Comparison of ENCODE assay signal across 23 cellular contexts in the genomic region with DNA sequence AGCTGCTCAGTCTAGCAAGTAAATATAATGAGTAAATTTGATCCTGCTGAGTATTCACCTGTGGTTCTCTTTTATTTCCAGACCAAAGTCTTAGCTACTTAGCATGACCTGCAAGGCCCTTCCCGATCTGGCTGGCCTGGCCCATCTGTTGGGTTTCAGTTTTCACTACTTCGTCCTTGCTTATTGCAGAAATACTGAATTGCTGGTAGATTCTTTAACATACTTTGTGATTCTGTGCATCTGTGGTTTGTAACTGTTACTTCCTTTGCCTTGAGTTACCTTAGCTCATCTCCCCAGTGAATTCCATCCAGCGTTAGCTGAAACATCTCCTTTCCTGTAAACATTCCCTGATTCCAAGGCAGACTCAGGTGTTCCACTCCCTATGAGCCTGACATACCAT.
"Had no signal": no experiment of that assay in that cellular context is flagged by ENCODE, and none has a peak within 500 bp of the region (broad histone marks: within the 10 kb centered on the region; RNA-seq: fewer than 3 reads in every experiment).

No MANE protein-coding gene starts in this region.

- ATAC-seq: gastrocnemius medialis; left ventricle myocardium superior; naive thymus-derived CD8-positive, alpha-beta T cell had no signal

- H3K27ac Mint-ChIP-seq: activated CD4-positive, alpha-beta memory T cell treated with anti-CD3 and anti-CD28 coated beads for 36 hours; activated naive CD8-positive, alpha-beta T cell treated with anti-CD3 and anti-CD28 coated beads for 36 hours; mesothelial cell of epicardium; type B pancreatic cell had no signal

- H3K27ac ChIP-seq: esophagus muscularis mucosa, gastrocnemius medialis, sigmoid colon, testis, vagina had no signal

- H3K4me1 Mint-ChIP-seq: activated naive CD8-positive, alpha-beta T cell treated with anti-CD3 and anti-CD28 coated beads for 36 hours; mesothelial cell of epicardium had no signal

- H3K4me1 ChIP-seq: esophagus muscularis mucosa, gastrocnemius medialis, sigmoid colon, testis, vagina had no signal

- H3K4me3 ChIP-seq: esophagus muscularis mucosa, gastrocnemius medialis, sigmoid colon, smooth muscle cell, testis, vagina had no signal

- DNase-seq: activated CD4-positive, alpha-beta memory T cell treated with anti-CD3 and anti-CD28 coated beads for 36 hours; activated CD4-positive, alpha-beta T cell treated with anti-CD3 and anti-CD28 coated beads for 48 hours; activated naive CD4-positive, alpha-beta T cell treated with Interleukin-2 at 50 U/mL for 16 hours; activated naive CD8-positive, alpha-beta T cell treated with anti-CD3 and anti-CD28 coated beads for 36 hours; central memory CD4-positive, alpha-beta T cell; effector memory CD4-positive, alpha-beta T cell; gastrocnemius medialis; hippocampal formation; left ventricle myocardium superior; mammary epithelial cell; naive thymus-derived CD8-positive, alpha-beta T cell; retina; sigmoid colon; stimulated activated CD4-positive, alpha-beta T cell treated with anti-CD3 and anti-CD28 coated beads, Interleukin-2, amount 100 ng/mL, for 48 hours; stimulated activated CD8-positive, alpha-beta memory T cell treated with anti-CD3 and anti-CD28 coated beads, Interleukin-4, amount 100 ng/mL, for 48 hours; stimulated activated naive CD4-positive, alpha-beta T cell; testis had no signal

- H3K9me3 ChIP-seq: esophagus muscularis mucosa, gastrocnemius medialis, sigmoid colon, testis, vagina had no signal

- H3K9me3 Mint-ChIP-seq: activated CD4-positive, alpha-beta memory T cell treated with anti-CD3 and anti-CD28 coated beads for 36 hours; activated naive CD8-positive, alpha-beta T cell treated with anti-CD3 and anti-CD28 coated beads for 36 hours; mesothelial cell of epicardium; naive thymus-derived CD8-positive, alpha-beta T cell; type B pancreatic cell had no signal

- H3K27me3 ChIP-seq: esophagus muscularis mucosa, gastrocnemius medialis, sigmoid colon, testis, vagina had no signal

- H3K27me3 Mint-ChIP-seq: activated CD4-positive, alpha-beta memory T cell treated with anti-CD3 and anti-CD28 coated beads for 36 hours; activated naive CD8-positive, alpha-beta T cell treated with anti-CD3 and anti-CD28 coated beads for 36 hours; naive thymus-derived CD8-positive, alpha-beta T cell; progenitor cell of endocrine pancreas; type B pancreatic cell had no signal

- H3K4me3 Mint-ChIP-seq: activated CD4-positive, alpha-beta memory T cell treated with anti-CD3 and anti-CD28 coated beads for 36 hours; activated naive CD8-positive, alpha-beta T cell treated with anti-CD3 and anti-CD28 coated beads for 36 hours; mesothelial cell of epicardium; type B pancreatic cell had no signal

- H3K4me2 ChIP-seq: smooth muscle cell had no signal
